Comparison of ENCODE assay signal across 10 cellular contexts in the genomic region with DNA sequence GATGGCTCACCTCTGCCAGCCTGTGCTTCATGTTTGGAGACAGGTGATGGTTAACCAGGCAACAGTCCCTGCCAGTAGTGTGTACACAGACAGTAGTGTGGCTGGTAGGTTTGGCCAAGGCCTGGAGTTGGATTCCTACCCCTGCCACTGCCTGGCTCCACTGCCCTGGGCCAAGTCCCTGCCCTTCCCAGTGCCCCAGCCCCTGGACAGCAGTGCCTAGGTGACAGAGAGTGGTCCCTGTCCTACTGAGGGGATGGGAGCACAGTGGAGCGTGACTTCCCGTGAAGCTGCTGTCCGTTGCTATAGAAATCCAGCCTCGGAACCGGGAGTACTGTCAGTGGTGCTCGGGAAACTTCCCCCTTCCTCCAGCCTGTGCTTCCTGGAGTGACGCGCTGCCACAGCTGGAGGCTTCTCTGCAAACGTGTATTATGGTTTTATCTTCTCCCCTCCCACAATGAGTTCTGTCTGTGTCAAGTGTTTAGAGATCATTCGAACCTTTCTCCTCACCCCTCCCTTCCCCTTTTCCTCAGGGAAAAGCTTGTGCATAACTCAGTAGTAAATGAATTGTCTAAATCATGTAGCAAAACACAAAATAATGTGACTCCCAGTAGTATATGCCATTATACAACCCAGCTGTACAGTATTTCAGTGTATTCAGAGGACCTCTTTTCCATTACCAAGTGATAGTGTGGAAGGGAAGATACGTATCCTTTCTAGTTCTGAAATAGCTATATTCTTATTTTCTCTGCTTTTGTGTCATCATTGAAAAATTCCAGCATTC.
DNase-seq lines count a peak whose midpoint lies in the region; ATAC-seq and TF ChIP-seq lines count a peak whose summit lies in the region.
"Had no signal": no experiment of that assay in that cellular context is flagged by ENCODE, and none has a peak within 500 bp of the region (broad histone marks: within the 10 kb centered on the region; RNA-seq: fewer than 3 reads in every experiment).

No MANE protein-coding gene starts in this region.

- H3K36me3 ChIP-seq in body of pancreas (replicated peaks in 1 of 2; ENCODE audit: insufficient read depth in 1 of 2, low read depth in 2 of 2): no peaks in the 10 kb centered on the region

- DNase-seq in Ammon's horn (ENCODE audit: low spot score): peak; percentile 51
- DNase-seq in Kasumi-1 (lab: John Stamatoyannopoulos, UW): peak; percentile 74
- DNase-seq in body of pancreas: peak in 2 of 4 donors; percentile 36 to 52
- DNase-seq in lung microvascular endothelial cell (ENCODE audit: low read depth in 2 of 2): peak; percentile 60 to 61
- DNase-seq: cortex of kidney, NCI-H2227 treated with DMSO at 0.1 percent for 48 hours had no signal

- no peaks in the 10 kb centered on the region for H3K27me3 ChIP-seq in body of pancreas

- peak overlapping the region in 2 of 4 donors; percentile 14 to 35 for H3K27ac ChIP-seq in body of pancreas

- WGBS in body of pancreas, 2 donors: 28 to 39% methylated on average over 9 to 11 of the region's 11 CpGs

- peaks cover 81% of the 10 kb centered on the region for H3K4me1 ChIP-seq in body of pancreas

- TF ChIP-seq CTCF in body of pancreas (IDR thresholded peaks at IDR 0.05): no peak

- H3K4me3 ChIP-seq in body of pancreas: no peak overlapping the region

- TF ChIP-seq POLR2A in body of pancreas (IDR thresholded peaks at IDR 0.05): no peak

- intact Hi-C loops in body of pancreas (cut with DNase I): no loop called here

- H3K9me3 ChIP-seq in body of pancreas: no peaks in the 10 kb centered on the region

- ATAC-seq in body of pancreas: peak; percentile 23
- ATAC-seq in HG03280 (IDR thresholded peaks at IDR 0.05; ENCODE audit: unreplicated experiment): no peak
- no peak for ATAC-seq in GM18868 (IDR thresholded peaks at IDR 0.05; ENCODE audit: unreplicated experiment)
- no peak for ATAC-seq in GM21360 (IDR thresholded peaks at IDR 0.05; ENCODE audit: unreplicated experiment)
- ATAC-seq in HG03442 (IDR thresholded peaks at IDR 0.05; ENCODE audit: unreplicated experiment): no peak
